30 cellular contexts compared by ENCODE assay signal in genomic region chr21:40457741-40458140, GRCh38.
"Had no signal": no experiment of that assay in that cellular context is flagged by ENCODE, and none has a peak within 500 bp of the region (broad histone marks: within the 10 kb centered on the region; RNA-seq: fewer than 3 reads in every experiment).

No MANE protein-coding gene starts in this region.

- H3K4me3 Mint-ChIP-seq: activated CD4-positive, alpha-beta memory T cell treated with anti-CD3 and anti-CD28 coated beads for 36 hours; activated CD4-positive, alpha-beta T cell treated with anti-CD3 and anti-CD28 coated beads for 36 hours; activated CD4-positive, alpha-beta T cell treated with anti-CD3 and anti-CD28 coated beads, Interleukin-2, amount 10 ng/mL, durations not matched to agents 24 days and 14 days; activated CD8-positive, alpha-beta T cell treated with anti-CD3 and anti-CD28 coated beads, Interleukin-2, amount 10 ng/mL, durations not matched to agents 7 days and 5 days; activated naive CD8-positive, alpha-beta T cell; activated T-cell treated with anti-CD3 and anti-CD28 coated beads, Interleukin-2, amount 50 U/mL, for 24 hours; activated T-helper 17 cell treated with anti-CD3 and anti-CD28 coated beads, Interleukin-2, amount 50 U/mL, for 72 hours; effector memory CD8-positive, alpha-beta T cell had no signal

- FAIRE-seq: astrocyte, colon, frontal cortex had no signal

- H3K36me3 Mint-ChIP-seq: activated CD4-positive, alpha-beta memory T cell treated with anti-CD3 and anti-CD28 coated beads for 36 hours; activated naive CD8-positive, alpha-beta T cell had no signal

- ATAC-seq: activated CD4-positive, alpha-beta T cell treated with anti-CD3 and anti-CD28 coated beads for 36 hours; activated CD8-positive, alpha-beta T cell treated with anti-CD3 and anti-CD28 coated beads, Interleukin-2, amount 10 ng/mL, durations not matched to agents 7 days and 5 days; activated T-helper 17 cell treated with anti-CD3 and anti-CD28 coated beads, Interleukin-2, amount 50 U/mL, for 72 hours; effector memory CD8-positive, alpha-beta T cell had no signal

- H3K9me3 Mint-ChIP-seq: activated CD4-positive, alpha-beta T cell treated with anti-CD3 and anti-CD28 coated beads, Interleukin-2, amount 10 ng/mL, durations not matched to agents 24 days and 14 days; activated T-helper 17 cell treated with anti-CD3 and anti-CD28 coated beads, Interleukin-2, amount 50 U/mL, for 72 hours had no signal

- DNase-seq: activated CD4-positive, alpha-beta memory T cell treated with anti-CD3 and anti-CD28 coated beads for 36 hours; activated CD4-positive, alpha-beta T cell treated with anti-CD3 and anti-CD28 coated beads for 36 hours; activated CD4-positive, alpha-beta T cell treated with anti-CD3 and anti-CD28 coated beads, Interleukin-2, amount 10 ng/mL, durations not matched to agents 24 days and 14 days; activated CD4-positive, CD25-positive, alpha-beta regulatory T cell; activated CD4-positive, CD25-positive, alpha-beta regulatory T cell treated with anti-CD3 and anti-CD28 coated beads, Interleukin-2, amount 50 U/mL, for 72 hours; activated CD8-positive, alpha-beta memory T cell treated with anti-CD3 and anti-CD28 coated beads, Interleukin-2, amount 50 U/mL, for 48 hours; activated CD8-positive, alpha-beta T cell treated with anti-CD3 and anti-CD28 coated beads, Interleukin-2, amount 10 ng/mL, durations not matched to agents 7 days and 5 days; activated effector memory CD4-positive, alpha-beta T cell treated with Interleukin-2 at 50 U/mL for 16 hours; activated gamma-delta T cell treated with Interleukin-2 at 50 U/mL for 16 hours; activated naive CD4-positive, alpha-beta T cell treated with anti-CD3 and anti-CD28 coated beads, Interleukin-2, amount 50 U/mL, for 16 hours; activated naive CD4-positive, alpha-beta T cell treated with Interleukin-2 at 50 U/mL for 16 hours; activated T-cell treated with anti-CD3 and anti-CD28 coated beads for 4 hours; activated T-cell treated with anti-CD3 and anti-CD28 coated beads, Interleukin-2, amount 50 U/mL, for 24 hours; amniotic stem cell; anterior cingulate cortex; brain microvascular endothelial cell; caudate nucleus; cortex of kidney; dermis blood vessel endothelial cell; effector CD4-positive, alpha-beta T cell; effector memory CD8-positive, alpha-beta T cell; esophagus squamous epithelium; head of caudate nucleus; T-helper 2 cell had no signal

- H3K4me1 Mint-ChIP-seq: activated CD4-positive, alpha-beta T cell treated with anti-CD3 and anti-CD28 coated beads for 36 hours; activated CD4-positive, alpha-beta T cell treated with anti-CD3 and anti-CD28 coated beads, Interleukin-2, amount 10 ng/mL, durations not matched to agents 24 days and 14 days; activated T-helper 17 cell treated with anti-CD3 and anti-CD28 coated beads, Interleukin-2, amount 50 U/mL, for 72 hours had no signal

- H3K36me3 ChIP-seq: brain microvascular endothelial cell, esophagus squamous epithelium had no signal

- H3K27ac Mint-ChIP-seq: activated CD4-positive, alpha-beta memory T cell treated with anti-CD3 and anti-CD28 coated beads for 36 hours; activated CD4-positive, alpha-beta T cell treated with anti-CD3 and anti-CD28 coated beads for 36 hours; activated CD4-positive, alpha-beta T cell treated with anti-CD3 and anti-CD28 coated beads, Interleukin-2, amount 10 ng/mL, durations not matched to agents 24 days and 14 days; activated CD8-positive, alpha-beta T cell treated with anti-CD3 and anti-CD28 coated beads, Interleukin-2, amount 10 ng/mL, durations not matched to agents 7 days and 5 days; activated naive CD8-positive, alpha-beta T cell; activated T-cell treated with anti-CD3 and anti-CD28 coated beads, Interleukin-2, amount 50 U/mL, for 24 hours; activated T-helper 17 cell treated with anti-CD3 and anti-CD28 coated beads, Interleukin-2, amount 50 U/mL, for 72 hours; effector memory CD8-positive, alpha-beta T cell had no signal

- H3K27me3 Mint-ChIP-seq: activated CD4-positive, alpha-beta memory T cell treated with anti-CD3 and anti-CD28 coated beads for 36 hours; activated CD4-positive, alpha-beta T cell treated with anti-CD3 and anti-CD28 coated beads, Interleukin-2, amount 10 ng/mL, durations not matched to agents 24 days and 14 days; activated T-cell treated with anti-CD3 and anti-CD28 coated beads, Interleukin-2, amount 50 U/mL, for 24 hours; effector memory CD8-positive, alpha-beta T cell had no signal

- H3K9me3 ChIP-seq: esophagus squamous epithelium had no signal

- H3K27ac ChIP-seq: brain microvascular endothelial cell, epithelial cell of prostate, esophagus squamous epithelium had no signal

- H3K4me3 ChIP-seq: esophagus squamous epithelium had no signal

- H3K4me1 ChIP-seq: esophagus squamous epithelium had no signal

- H3K27me3 ChIP-seq: brain microvascular endothelial cell, esophagus squamous epithelium had no signal
